Comparison of ENCODE assay signal across 9 cellular contexts in the genomic region with DNA sequence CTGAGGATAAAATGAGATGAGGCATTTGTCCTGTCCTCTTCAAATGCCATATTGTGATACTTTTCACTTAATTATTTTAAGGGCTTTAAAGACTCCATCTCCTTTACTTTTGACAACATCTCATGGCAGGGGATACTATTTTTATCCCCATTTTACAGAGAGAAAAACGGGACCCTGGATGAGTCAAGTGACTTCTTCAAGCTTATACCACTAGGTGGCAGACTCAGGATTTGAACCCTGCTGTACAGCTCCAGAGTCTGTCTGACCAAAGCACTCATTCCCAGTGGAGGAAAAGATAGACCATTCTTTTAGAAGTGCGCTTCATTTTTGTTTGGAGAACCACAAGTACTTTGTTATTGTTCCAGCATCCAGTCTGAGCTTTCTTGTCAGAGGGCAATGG. TPM values are rescaled to one million over a fixed set of nuclear protein-coding genes. Genes with fewer than 3 reads are reported as not detected.
DNase-seq lines count a peak whose midpoint lies in the region; ATAC-seq, FAIRE-seq and TF ChIP-seq lines count a peak whose summit lies in the region.
"Had no signal": no experiment of that assay in that cellular context is flagged by ENCODE, and none has a peak within 500 bp of the region (broad histone marks: within the 10 kb centered on the region; RNA-seq: fewer than 3 reads in every experiment).

No MANE protein-coding gene starts in this region.

- DNase-seq in GM13976 (ENCODE audit: low spot score) (peak; percentile 62), NCI-H345 (lab: John Stamatoyannopoulos, UW) (peak; percentile 66), dorsolateral prefrontal cortex (no peak), putamen (ENCODE audit: low spot score) (peak; percentile 38), islet precursor cell (no peak), urothelium cell line (ENCODE audit: low spot score) (no peak)
- DNase-seq in stimulated activated CD4-positive, alpha-beta T cell treated with anti-CD3 and anti-CD28 coated beads, Interleukin-12 subunit alpha, Interleukin-12 subunit beta, amount 100 ng/mL, for 4 hours, result no peak
- DNase-seq: stimulated activated CD4-positive, alpha-beta T cell treated with anti-CD3 and anti-CD28 coated beads, Interleukin-1b, Interleukin-23, amount 100 ng/mL, for 48 hours had no signal

- peak; percentile 30 for TF ChIP-seq CTCF in GM13976 (IDR thresholded peaks at IDR 0.05; ENCODE audit: borderline replicate concordance, control extremely low read depth, extremely low read depth, insufficient read depth, missing control alignments)
- TF ChIP-seq CTCF in dorsolateral prefrontal cortex (IDR thresholded peaks at IDR 0.05 in 54 of 56, conservative IDR thresholded peaks at IDR 0.05 in 2 of 56; ENCODE audit: low read depth in 1 of 56, partially characterized antibody in 56 of 56), result peak; percentile 39 to 95 (median 80)

- in situ Hi-C loops in GM13976 (cut with MboI; ENCODE audit: low sequenced_read_pairs, unreplicated experiment), result no loop called here

- peaks cover 0 to 37% (median 12%) of the 10 kb centered on the region in 45 donors for H3K27me3 ChIP-seq in dorsolateral prefrontal cortex

- peak overlapping the region in 5 of 59 donors; percentile 17 to 43 (median 25) for H3K4me3 ChIP-seq in dorsolateral prefrontal cortex

- H3K27ac ChIP-seq in dorsolateral prefrontal cortex, result peak overlapping the region in 2 of 59 donors; percentile 39 to 54

- intact Hi-C loops in dorsolateral prefrontal cortex (cut with DNase I), result loop anchor here (1.0 to 5.0 kb wide), 5 partner anchors 45 to 150 kb away; no protein-coding TSS in a partner anchor

- FAIRE-seq in urothelium cell line (lab: Jason Lieb, UNC), result no peak

- no peak for ATAC-seq in GM21717 (IDR thresholded peaks at IDR 0.05; ENCODE audit: unreplicated experiment)

RNA-seq across cellular contexts. Expression of a gene that starts 1.7 kb away (rescaled TPM):
- total RNA-seq in dorsolateral prefrontal cortex, result 10 to 100 TPM in 119 of 120 experiments, 1 to 10 TPM in 1; 7.9 to 85.1 (median 34.1) TPM

Comparison
In these comparisons a context has a peak if more than half of its experiments do, and no peak if none do; other contexts are left out.
1. DNase-seq: peak in GM13976 (single experiment), NCI-H345 (single experiment) and putamen (single experiment); none in dorsolateral prefrontal cortex (0 of 10), islet precursor cell (single experiment), urothelium cell line (single experiment) and stimulated activated CD4-positive, alpha-beta T cell treated with anti-CD3 and anti-CD28 coated beads, Interleukin-12 subunit alpha, Interleukin-12 subunit beta, amount 100 ng/mL, for 4 hours (single experiment).